ENCODE assay signal across 24 cellular contexts in genomic region chr2:187855689-187856088, GRCh38.
"Had no signal": no experiment of that assay in that cellular context is flagged by ENCODE, and none has a peak within 500 bp of the region (broad histone marks: within the 10 kb centered on the region; RNA-seq: fewer than 3 reads in every experiment).

No MANE protein-coding gene starts in this region.

- ATAC-seq: activated CD4-positive, alpha-beta T cell treated with anti-CD3 and anti-CD28 coated beads for 36 hours; activated naive CD4-positive, alpha-beta T cell treated with anti-CD3 and anti-CD28 coated beads, Interleukin-2, amount 50 U/mL, for 72 hours; activated T-cell treated with anti-CD3 and anti-CD28 coated beads, Interleukin-2, amount 50 U/mL, for 72 hours; effector memory CD8-positive, alpha-beta T cell; foreskin keratinocyte; gastroesophageal sphincter; heart right ventricle; T-helper 17 cell had no signal

- DNase-seq: activated CD4-positive, alpha-beta memory T cell treated with anti-CD3 and anti-CD28 coated beads, Interleukin-2, amount 10 ng/mL, durations not matched to agents 7 days and 5 days; activated CD4-positive, alpha-beta T cell treated with anti-CD3 and anti-CD28 coated beads for 36 hours; activated CD4-positive, alpha-beta T cell treated with anti-CD3 and anti-CD28 coated beads, Interleukin-2, amount 10 ng/mL, durations not matched to agents 24 days and 14 days; activated CD4-positive, alpha-beta T cell treated with anti-CD3 and anti-CD28 coated beads, Interleukin-2, amount 50 U/mL, for 4 hours; activated CD4-positive, CD25-positive, alpha-beta regulatory T cell; activated CD4-positive, CD25-positive, alpha-beta regulatory T cell treated with anti-CD3 and anti-CD28 coated beads, Interleukin-2, amount 50 U/mL, for 72 hours; activated CD8-positive, alpha-beta memory T cell treated with anti-CD3 and anti-CD28 coated beads, Interleukin-2, amount 50 U/mL, for 48 hours; activated gamma-delta T cell; activated naive CD4-positive, alpha-beta T cell; activated naive CD4-positive, alpha-beta T cell treated with anti-CD3 and anti-CD28 coated beads, Interleukin-2, amount 10 ng/mL, durations not matched to agents 7 days and 5 days; activated naive CD8-positive, alpha-beta T cell treated with anti-CD3 and anti-CD28 coated beads, Interleukin-2, amount 10 ng/mL, durations not matched to agents 7 days and 5 days; activated T-cell treated with anti-CD3 and anti-CD28 coated beads for 4 hours; activated T-cell treated with anti-CD3 and anti-CD28 coated beads, Interleukin-2, amount 50 U/mL, for 24 hours; activated T-cell treated with anti-CD3 and anti-CD28 coated beads, Interleukin-2, amount 50 U/mL, for 72 hours; dorsolateral prefrontal cortex; effector memory CD8-positive, alpha-beta T cell; erythroblast; foreskin keratinocyte; heart right ventricle; T-helper 1 cell; T-helper 17 cell; T1000 had no signal
